Comparison of ENCODE assay signal across 8 cellular contexts in genomic region chr3:50390523-50391177, GRCh38. TPM values are rescaled to one million over a fixed set of nuclear protein-coding genes. Genes with fewer than 3 reads are reported as not detected.
A peak's percentile ranks its signal among the peaks of the same experiment; 100 is the strongest.
DNase-seq lines count a peak whose midpoint lies in the region; ATAC-seq and TF ChIP-seq lines count a peak whose summit lies in the region.

No MANE protein-coding gene starts in this region.

- no peaks in the 10 kb centered on the region for H3K79me2 ChIP-seq in smooth muscle cell (ENCODE audit: low read depth)

- H3K14ac ChIP-seq in neuronal stem cell (ENCODE audit: low read length) = peak overlapping the region; percentile 14

- peak overlapping the region; percentile 7 for H2BK12ac ChIP-seq in neuronal stem cell (ENCODE audit: low read length)

- no peak overlapping the region for H3K4ac ChIP-seq in neuronal stem cell (ENCODE audit: low read length)

- ATAC-seq in esophagus mucosa (peak; percentile 30), GM21515 (IDR thresholded peaks at IDR 0.05; ENCODE audit: unreplicated experiment) (no peak)

- DNase-seq in DMS 273 (lab: John Stamatoyannopoulos, UW; ENCODE audit: unreplicated experiment) = peak; percentile 90
- peak; percentile 81 for DNase-seq in RPMI8226
- DNase-seq in neuronal stem cell (ENCODE audit: low spot score) = no peak
- no peak for DNase-seq in smooth muscle cell (lab: John Stamatoyannopoulos, UW; ENCODE audit: unreplicated experiment)
- no peak for DNase-seq in SW 1271 (lab: John Stamatoyannopoulos, UW)
- no peak for DNase-seq in T1000 (lab: John Stamatoyannopoulos, UW)

- no peak overlapping the region for H2BK120ac ChIP-seq in neuronal stem cell (ENCODE audit: low read depth, low read length)

- H3K9me3 ChIP-seq in neuronal stem cell (replicated peaks in 1 of 2; ENCODE audit: control insufficient read depth in 2 of 2, insufficient read depth in 1 of 2, low read depth in 1 of 2, low read length in 2 of 2) (no peaks in the 10 kb centered on the region), smooth muscle cell (replicated peaks; ENCODE audit: low read depth) (no peaks in the 10 kb centered on the region)

- H3F3A ChIP-seq in smooth muscle cell (ENCODE audit: low read depth) = no peaks in the 10 kb centered on the region

- H2BK5ac ChIP-seq in neuronal stem cell (ENCODE audit: low read length) = no peak overlapping the region

- WGBS in neuronal stem cell (ENCODE audit: extremely low coverage in 2 of 2, insufficient read length in 2 of 2, insufficient replicate concordance in 1 of 2), 2 donors = no CpG with 5 or more reads among the region's 11 CpGs
- 85% methylated on average over 11 of the region's 11 CpGs for WGBS in smooth muscle cell (ENCODE audit: low lambda C conversion rate)

- H3K79me1 ChIP-seq in neuronal stem cell (ENCODE audit: low read depth, low read length) = no peaks in the 10 kb centered on the region

- H2AFZ ChIP-seq in neuronal stem cell (ENCODE audit: low read length) (no peak overlapping the region), smooth muscle cell (ENCODE audit: low read depth) (no peak overlapping the region)

- H4K20me1 ChIP-seq in smooth muscle cell (ENCODE audit: low read depth) = no peaks in the 10 kb centered on the region

- H2BK15ac ChIP-seq in neuronal stem cell (ENCODE audit: low read length) = peak overlapping the region; percentile 15

- H3K4me1 ChIP-seq in neuronal stem cell (ENCODE audit: control insufficient read depth in 2 of 2, insufficient read depth in 1 of 2, low read depth in 1 of 2, low read length in 2 of 2) (peaks cover 3 to 5% of the 10 kb centered on the region in 2 donors), smooth muscle cell (ENCODE audit: low read depth) (no peaks in the 10 kb centered on the region)

- no peak overlapping the region for H4K8ac ChIP-seq in neuronal stem cell (ENCODE audit: low read depth, low read length)

- no peak overlapping the region for H3K23ac ChIP-seq in neuronal stem cell (ENCODE audit: low read depth, low read length, poor library complexity)

- H3K4me3 ChIP-seq in neuronal stem cell (ENCODE audit: low read length in 2 of 2) = no peak overlapping the region
- H3K4me3 ChIP-seq in smooth muscle cell = no peak overlapping the region

- H3K36me3 ChIP-seq in neuronal stem cell (replicated peaks in 1 of 2; ENCODE audit: control insufficient read depth in 2 of 2, insufficient read depth in 2 of 2, low read length in 2 of 2) (no peaks in the 10 kb centered on the region), smooth muscle cell (ENCODE audit: low read depth) (no peaks in the 10 kb centered on the region)

- no peak for TF ChIP-seq CTCF in smooth muscle cell (IDR thresholded peaks at IDR 0.05; ENCODE audit: borderline replicate concordance, insufficient read depth, poor library complexity, severe bottlenecking)

- H3K27ac ChIP-seq in neuronal stem cell (replicated peaks; ENCODE audit: low read length) = no peak overlapping the region
- no peak overlapping the region for H3K27ac ChIP-seq in smooth muscle cell (ENCODE audit: low read depth)

- peak overlapping the region; percentile 42 for H2AK5ac ChIP-seq in neuronal stem cell (ENCODE audit: low read depth, low read length)

- no peak overlapping the region for H3K18ac ChIP-seq in neuronal stem cell (ENCODE audit: low read length)

- H3K4me2 ChIP-seq in neuronal stem cell (ENCODE audit: insufficient read depth, low read length, poor library complexity, severe bottlenecking) (no peak overlapping the region), smooth muscle cell (no peak overlapping the region)

- H3K9ac ChIP-seq in neuronal stem cell (ENCODE audit: low read depth, low read length, poor library complexity) (peak overlapping the region; percentile 12), smooth muscle cell (ENCODE audit: low read depth) (no peak overlapping the region)

- H4K91ac ChIP-seq in neuronal stem cell (ENCODE audit: low read depth, low read length, poor library complexity) = no peak overlapping the region

- peaks cover 0 to 87% (median 0%) of the 10 kb centered on the region in 3 experiments for H3K27me3 ChIP-seq in neuronal stem cell (ENCODE audit: control insufficient read depth in 3 of 3, insufficient read depth in 3 of 3, low read depth in 1 of 3, low read length in 3 of 3)
- no peaks in the 10 kb centered on the region for H3K27me3 ChIP-seq in smooth muscle cell (ENCODE audit: low read depth)

RNA-seq across cellular contexts. Expression of gene TMEM115, which starts 31.3 kb away (rescaled TPM):
- total RNA-seq in esophagus mucosa (19.3 TPM), smooth muscle cell (33.6 and 42.7 TPM in 2 replicates)
- 21.4 TPM for polyA plus RNA-seq in neuronal stem cell (2013, experiment 1 of 2)
- polyA plus RNA-seq in neuronal stem cell (2013, experiment 2 of 2) = 20.8 TPM
- 53.2 and 56.6 TPM in 2 replicates for polyA plus RNA-seq in smooth muscle cell

RNA-seq across cellular contexts. Expression of gene CYB561D2, which starts 40.0 kb away (rescaled TPM):
- total RNA-seq in esophagus mucosa = 15.5 TPM
- 6.9 TPM for polyA plus RNA-seq in neuronal stem cell (2013, experiment 1 of 2)
- polyA plus RNA-seq in neuronal stem cell (2013, experiment 2 of 2) = 7.1 TPM
- total RNA-seq in smooth muscle cell = 15.1 and 21.6 TPM in 2 replicates
- 22.6 and 30.7 TPM in 2 replicates for polyA plus RNA-seq in smooth muscle cell

RNA-seq across cellular contexts. Expression of gene NPRL2, which starts 40.1 kb away (rescaled TPM):
- total RNA-seq in esophagus mucosa = 11.0 TPM
- 19.4 TPM for polyA plus RNA-seq in neuronal stem cell (2013, experiment 1 of 2)
- polyA plus RNA-seq in neuronal stem cell (2013, experiment 2 of 2) = 17.4 TPM
- 18.0 and 25.1 TPM in 2 replicates for total RNA-seq in smooth muscle cell
- 29.3 and 39.7 TPM in 2 replicates for polyA plus RNA-seq in smooth muscle cell

RNA-seq across cellular contexts. Expression of gene ZMYND10, which starts 45.1 kb away (rescaled TPM):
- total RNA-seq in esophagus mucosa = 0.64 TPM
- 2.0 TPM for polyA plus RNA-seq in neuronal stem cell (2013, experiment 1 of 2)
- 1.6 TPM for polyA plus RNA-seq in neuronal stem cell (2013, experiment 2 of 2)
- 0.27 and 1.4 TPM in 2 replicates for total RNA-seq in smooth muscle cell
- 0.21 and 1.7 TPM in 2 replicates for polyA plus RNA-seq in smooth muscle cell

RNA-seq across cellular contexts. Expression of gene RASSF1, which starts 50.0 kb away (rescaled TPM):
- total RNA-seq in esophagus mucosa = 13.6 TPM
- polyA plus RNA-seq in neuronal stem cell (2013, experiment 1 of 2) = 8.5 TPM
- 8.5 TPM for polyA plus RNA-seq in neuronal stem cell (2013, experiment 2 of 2)
- total RNA-seq in smooth muscle cell = 25.3 and 27.6 TPM in 2 replicates
- 58.5 and 62.2 TPM in 2 replicates for polyA plus RNA-seq in smooth muscle cell

Comparison
In these comparisons a context has a peak if more than half of its experiments do, and no peak if none do; other contexts are left out.
1. DNase-seq: peak in DMS 273 (single experiment) and RPMI8226 (single experiment); none in neuronal stem cell (single experiment), smooth muscle cell (single experiment), SW 1271 (0 of 2) and T1000 (single experiment).